ENCODE assay signal across 8 cellular contexts in genomic region chr22:41832553-41833368, GRCh38.
A peak's percentile ranks its signal among the peaks of the same experiment; 100 is the strongest.
DNase-seq lines count a peak whose midpoint lies in the region; ATAC-seq and TF ChIP-seq lines count a peak whose summit lies in the region.

SREBF2 (plus strand) TSS chr22:41833105; CDS start chr22:41833271, 166 bp downstream.

- H3K27me3 Mint-ChIP-seq in central memory CD8-positive, alpha-beta T cell = no peaks in the 10 kb centered on the region

- ATAC-seq in GM19025 (IDR thresholded peaks at IDR 0.05; ENCODE audit: low read depth, unreplicated experiment) = peak; percentile 86
- peak; percentile 83 for ATAC-seq in HG03342 (IDR thresholded peaks at IDR 0.05; ENCODE audit: unreplicated experiment)
- peak; percentile 97 for ATAC-seq in central memory CD8-positive, alpha-beta T cell (replicated peaks; ENCODE audit: extremely low read depth, poor library complexity, severe bottlenecking)

- peak; percentile 98 for DNase-seq in AG10803 (ENCODE audit: low read depth)
- peak; percentile 98 to 99 for DNase-seq in NCI-H446 (lab: John Stamatoyannopoulos, UW)
- peak; percentile 99 for DNase-seq in activated CD4-positive, CD25-positive, alpha-beta regulatory T cell treated with anti-CD3 and anti-CD28 coated beads, Interleukin-2, amount 50 U/mL, for 16 hours (ENCODE audit: low read depth, low spot score)
- peak; percentile 94 to 98 for DNase-seq in central memory CD8-positive, alpha-beta T cell (ENCODE audit: low spot score in 2 of 2)
- DNase-seq in iris pigment epithelial cell (ENCODE audit: low read depth) = peak; percentile 100
- peak; percentile 98 to 99 for DNase-seq in stimulated activated CD4-positive, alpha-beta T cell treated with anti-CD3 and anti-CD28 coated beads, Interleukin-12 subunit alpha, Interleukin-12 subunit beta, amount 100 ng/mL, for 24 hours (ENCODE audit: low read depth in 2 of 2)

- peak within 1 kb of the TSS; percentile 99 for H3K27ac Mint-ChIP-seq in central memory CD8-positive, alpha-beta T cell (ENCODE audit: low read depth)

- TF ChIP-seq CTCF in AG10803 (conservative IDR thresholded peaks at IDR 0.05; ENCODE audit: low read length) = no peak

- peak within 1 kb of the TSS; percentile 89 for H3K4me3 Mint-ChIP-seq in central memory CD8-positive, alpha-beta T cell

- H3K4me1 Mint-ChIP-seq in central memory CD8-positive, alpha-beta T cell = peaks cover 40% of the 10 kb centered on the region

- peaks cover 23% of the 10 kb centered on the region for H3K36me3 Mint-ChIP-seq in central memory CD8-positive, alpha-beta T cell (ENCODE audit: insufficient read depth)

- no peaks in the 10 kb centered on the region for H3K9me3 Mint-ChIP-seq in central memory CD8-positive, alpha-beta T cell

- peak within 1 kb of the TSS; percentile 80 for H3K4me3 ChIP-seq in AG10803 (ENCODE audit: low read length)

Comparison
In these comparisons a context has a peak if more than half of its experiments do, and no peak if none do; other contexts are left out.
1. Peak in every context shown above with its lines: DNase-seq, ATAC-seq and H3K4me3 ChIP-seq.